ENCODE assay signal across 14 cellular contexts in the genomic region with DNA sequence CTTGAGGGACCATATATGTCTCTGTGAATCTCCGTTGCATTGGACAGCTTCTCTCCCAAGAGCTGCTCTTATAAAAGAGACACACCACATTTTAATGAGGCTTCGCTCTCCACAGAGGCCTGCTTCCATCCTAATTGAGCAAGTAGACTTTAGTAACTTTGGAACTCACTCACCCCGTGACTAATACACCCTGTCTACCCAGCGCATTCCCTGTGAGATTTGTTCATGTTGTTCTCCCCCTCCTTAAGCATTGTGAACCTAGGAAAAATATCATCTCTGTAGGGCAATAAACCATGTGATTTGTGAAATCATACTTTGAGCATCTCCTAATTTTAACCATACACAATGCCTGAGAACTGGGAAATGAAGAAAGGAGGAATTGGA. TPM values are rescaled to one million over a fixed set of nuclear protein-coding genes. Genes with fewer than 3 reads are reported as not detected.
DNase-seq lines count a peak whose midpoint lies in the region; ATAC-seq lines count a peak whose summit lies in the region.
"Had no signal": no experiment of that assay in that cellular context is flagged by ENCODE, and none has a peak within 500 bp of the region (broad histone marks: within the 10 kb centered on the region; RNA-seq: fewer than 3 reads in every experiment).

No MANE protein-coding gene starts in this region.

- peak; percentile 99 for DNase-seq in EH (ENCODE audit: low read depth)
- peak; percentile 90 for DNase-seq in adipocyte (ENCODE audit: low read depth)
- peak; percentile 72 for DNase-seq in fibroblast of the conjunctiva (ENCODE audit: low read depth)
- DNase-seq in left lobe of liver (ENCODE audit: low spot score), result no peak
- no peak for DNase-seq in iPS-NIHi7 (ENCODE audit: extremely low spot score)
- DNase-seq: C1 segment of cervical spinal cord, GDM1, heart left ventricle, NCI-H187 treated with DMSO at 0.1 percent for 48 hours, nucleus accumbens, SHP77 had no signal

- no peaks in the 10 kb centered on the region for H3K9me3 ChIP-seq in adipocyte (ENCODE audit: control insufficient read depth, low read length)

- H3K9ac ChIP-seq in adipocyte (ENCODE audit: low read length), result peak overlapping the region; percentile 76

- no peaks in the 10 kb centered on the region for H3K36me3 ChIP-seq in adipocyte (ENCODE audit: control insufficient read depth, insufficient read depth, low read length, severe bottlenecking)
- H3K36me3 ChIP-seq: heart left ventricle had no signal

- H3K27ac ChIP-seq in skin epidermis, result peak overlapping the region in 17 of 21 experiments; percentile 8 to 87 (median 76)

- ATAC-seq in GM21576 (IDR thresholded peaks at IDR 0.05; ENCODE audit: unreplicated experiment), result no peak
- ATAC-seq in left lobe of liver, result no peak
- no peak for ATAC-seq in HG03521 (IDR thresholded peaks at IDR 0.05; ENCODE audit: unreplicated experiment)

- H3K4me3 ChIP-seq in adipocyte (ENCODE audit: low read length), result no peak overlapping the region
- H3K4me3 ChIP-seq in skin epidermis, result no peak overlapping the region
- H3K4me3 ChIP-seq: heart left ventricle had no signal

- H3K27me3 ChIP-seq in adipocyte (replicated peaks; ENCODE audit: control insufficient read depth, insufficient read depth, low read length), result no peaks in the 10 kb centered on the region
- H3K27me3 ChIP-seq: heart left ventricle had no signal

- peaks cover 69% of the 10 kb centered on the region for H3K4me1 ChIP-seq in adipocyte (ENCODE audit: control insufficient read depth, insufficient read depth, low read length)

RNA-seq across cellular contexts. Expression of gene MCFD2, which starts 56.9 kb away (rescaled TPM):
- total RNA-seq in left lobe of liver, result 161 TPM

Comparison
In these comparisons a context has a peak if more than half of its experiments do, and no peak if none do; other contexts are left out.
1. DNase-seq: peak in EH (single experiment), adipocyte (single experiment) and fibroblast of the conjunctiva (single experiment); none in left lobe of liver (single experiment) and iPS-NIHi7 (single experiment).